8 cellular contexts compared by ENCODE assay signal in genomic region chr12:107027304-107028053, GRCh38. TPM values are rescaled to one million over a fixed set of nuclear protein-coding genes. Genes with fewer than 3 reads are reported as not detected.
DNase-seq lines count a peak whose midpoint lies in the region; TF ChIP-seq lines count a peak whose summit lies in the region.

No MANE protein-coding gene starts in this region.

- TF ChIP-seq CTCF in esophagus squamous epithelium (IDR thresholded peaks at IDR 0.05) (no peak), neural cell (IDR thresholded peaks at IDR 0.05; ENCODE audit: poor library complexity, severe bottlenecking) (no peak)

- H3F3A ChIP-seq in neural cell (ENCODE audit: insufficient read depth, low read length, poor library complexity, severe bottlenecking), result no peaks in the 10 kb centered on the region

- peaks cover 4% of the 10 kb centered on the region for H3K79me2 ChIP-seq in neural cell (replicated peaks; ENCODE audit: insufficient read depth, low read length)

- no peak for TF ChIP-seq EP300 in neural cell (conservative IDR thresholded peaks at IDR 0.05; ENCODE audit: poor library complexity, severe bottlenecking)

- H3K36me3 ChIP-seq in esophagus squamous epithelium (no peaks in the 10 kb centered on the region), neural cell (ENCODE audit: insufficient read depth, low read length) (no peaks in the 10 kb centered on the region)

- no peak overlapping the region for H3K9ac ChIP-seq in neural cell (ENCODE audit: low read length)

- no peaks in the 10 kb centered on the region for H3K9me2 ChIP-seq in neural cell (ENCODE audit: insufficient read depth, low read length)

- DNase-seq in stimulated activated CD4-positive, alpha-beta T cell treated with anti-CD3 and anti-CD28 coated beads, Interleukin-4, amount 100 ng/mL, for 24 hours, result peak; percentile 9
- DNase-seq in stimulated activated CD4-positive, alpha-beta T cell treated with anti-CD3 and anti-CD28 coated beads, Interleukin-12 subunit alpha, Interleukin-12 subunit beta, amount 100 ng/mL, for 4 hours, result no peak
- DNase-seq in T follicular helper cell (ENCODE audit: low read depth) (peak; percentile 12), esophagus squamous epithelium (lab: John Stamatoyannopoulos, UW) (no peak), ecto neural progenitor cell (ENCODE audit: low spot score) (no peak), DMS114 treated with DMSO at 0.1 percent for 48 hours (lab: John Stamatoyannopoulos, UW; ENCODE audit: unreplicated experiment) (no peak)
- no peak for DNase-seq in effector CD4-positive, alpha-beta T cell

- no peak for TF ChIP-seq POLR2A in esophagus squamous epithelium (IDR thresholded peaks at IDR 0.05)

- WGBS in esophagus squamous epithelium, 2 donors, result 5% methylated on average over 3 of the region's 3 CpGs

- H3K4me3 ChIP-seq in esophagus squamous epithelium, result peak overlapping the region in 1 of 4 donors; percentile 27
- no peak overlapping the region for H3K4me3 ChIP-seq in neural cell (ENCODE audit: low read length)

- H3K27me3 ChIP-seq in esophagus squamous epithelium (no peaks in the 10 kb centered on the region), neural cell (ENCODE audit: insufficient read depth, low read depth, low read length) (no peaks in the 10 kb centered on the region)

- no peak overlapping the region for H2AFZ ChIP-seq in neural cell (ENCODE audit: low read depth, low read length)

- H3K4me1 ChIP-seq in esophagus squamous epithelium, result peaks cover 8 to 58% (median 20%) of the 10 kb centered on the region in 3 donors

- H3K27ac ChIP-seq in esophagus squamous epithelium (peak overlapping the region; percentile 63 to 85 (median 82)), neural cell (ENCODE audit: low read length) (peak overlapping the region; percentile 38)

- no peak for TF ChIP-seq RAD21 in neural cell (conservative IDR thresholded peaks at IDR 0.05)

- no peaks in the 10 kb centered on the region for H3K9me3 ChIP-seq in esophagus squamous epithelium
- H3K9me3 ChIP-seq in neural cell (ENCODE audit: low read length), result no peaks in the 10 kb centered on the region

- intact Hi-C loops in esophagus squamous epithelium (cut with DNase I), result no loop called here

- H4K20me1 ChIP-seq in neural cell (ENCODE audit: insufficient read depth), result no peaks in the 10 kb centered on the region

- H3K4me2 ChIP-seq in neural cell (ENCODE audit: low read length), result peak overlapping the region; percentile 5

TF ChIP-seq in neural cell, 6 proteins besides CTCF, POLR2A, EP300 and RAD21:
- TF ChIP-seq EZH2 (IDR thresholded peaks at IDR 0.05; ENCODE audit: borderline replicate concordance, insufficient read depth, low read length, poor library complexity, severe bottlenecking) (no peak), MXI1 (conservative IDR thresholded peaks at IDR 0.05; ENCODE audit: poor library complexity, severe bottlenecking) (no peak), POLR2AphosphoS5 (IDR thresholded peaks at IDR 0.05) (no peak), TAF1 (IDR thresholded peaks at IDR 0.05; ENCODE audit: low read depth) (no peak), SMC3 (conservative IDR thresholded peaks at IDR 0.05; ENCODE audit: poor library complexity) (no peak)
- TF ChIP-seq, protein P1, sequence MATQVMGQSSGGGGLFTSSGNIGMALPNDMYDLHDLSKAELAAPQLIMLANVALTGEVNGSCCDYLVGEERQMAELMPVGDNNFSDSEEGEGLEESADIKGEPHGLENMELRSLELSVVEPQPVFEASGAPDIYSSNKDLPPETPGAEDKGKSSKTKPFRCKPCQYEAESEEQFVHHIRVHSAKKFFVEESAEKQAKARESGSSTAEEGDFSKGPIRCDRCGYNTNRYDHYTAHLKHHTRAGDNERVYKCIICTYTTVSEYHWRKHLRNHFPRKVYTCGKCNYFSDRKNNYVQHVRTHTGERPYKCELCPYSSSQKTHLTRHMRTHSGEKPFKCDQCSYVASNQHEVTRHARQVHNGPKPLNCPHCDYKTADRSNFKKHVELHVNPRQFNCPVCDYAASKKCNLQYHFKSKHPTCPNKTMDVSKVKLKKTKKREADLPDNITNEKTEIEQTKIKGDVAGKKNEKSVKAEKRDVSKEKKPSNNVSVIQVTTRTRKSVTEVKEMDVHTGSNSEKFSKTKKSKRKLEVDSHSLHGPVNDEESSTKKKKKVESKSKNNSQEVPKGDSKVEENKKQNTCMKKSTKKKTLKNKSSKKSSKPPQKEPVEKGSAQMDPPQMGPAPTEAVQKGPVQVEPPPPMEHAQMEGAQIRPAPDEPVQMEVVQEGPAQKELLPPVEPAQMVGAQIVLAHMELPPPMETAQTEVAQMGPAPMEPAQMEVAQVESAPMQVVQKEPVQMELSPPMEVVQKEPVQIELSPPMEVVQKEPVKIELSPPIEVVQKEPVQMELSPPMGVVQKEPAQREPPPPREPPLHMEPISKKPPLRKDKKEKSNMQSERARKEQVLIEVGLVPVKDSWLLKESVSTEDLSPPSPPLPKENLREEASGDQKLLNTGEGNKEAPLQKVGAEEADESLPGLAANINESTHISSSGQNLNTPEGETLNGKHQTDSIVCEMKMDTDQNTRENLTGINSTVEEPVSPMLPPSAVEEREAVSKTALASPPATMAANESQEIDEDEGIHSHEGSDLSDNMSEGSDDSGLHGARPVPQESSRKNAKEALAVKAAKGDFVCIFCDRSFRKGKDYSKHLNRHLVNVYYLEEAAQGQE (IDR thresholded peaks at IDR 0.05; ENCODE audit: borderline replicate concordance), result no peak

RNA-seq across cellular contexts. Expression of gene MTERF2, which starts 40.5 kb away (rescaled TPM):
- 1 to 10 TPM; 2.7 to 9.5 (median 4.2) TPM for total RNA-seq in esophagus squamous epithelium
- polyA plus RNA-seq in neural cell, result 47.8 and 49.0 TPM in 2 replicates
- 20.0 and 20.3 TPM in 2 replicates for polyA minus RNA-seq in neural cell

Comparison
In these comparisons a context has a peak if more than half of its experiments do, and no peak if none do; other contexts are left out.
1. DNase-seq: peak in stimulated activated CD4-positive, alpha-beta T cell treated with anti-CD3 and anti-CD28 coated beads, Interleukin-4, amount 100 ng/mL, for 24 hours (single experiment) and T follicular helper cell (single experiment); none in stimulated activated CD4-positive, alpha-beta T cell treated with anti-CD3 and anti-CD28 coated beads, Interleukin-12 subunit alpha, Interleukin-12 subunit beta, amount 100 ng/mL, for 4 hours (single experiment), esophagus squamous epithelium (single experiment), effector CD4-positive, alpha-beta T cell (single experiment), ecto neural progenitor cell (single experiment) and DMS114 treated with DMSO at 0.1 percent for 48 hours (single experiment).